ENCODE assay signal across 28 cellular contexts in genomic region chr3:136703429-136703828, GRCh38.
"Had no signal": no experiment of that assay in that cellular context is flagged by ENCODE, and none has a peak within 500 bp of the region (broad histone marks: within the 10 kb centered on the region; RNA-seq: fewer than 3 reads in every experiment).

No MANE protein-coding gene starts in this region.

- H3K4me3 ChIP-seq: cardiac muscle cell, SJCRH30 had no signal

- H3K27me3 ChIP-seq: brain microvascular endothelial cell, cardiac muscle cell, SJCRH30 had no signal

- H3K27me3 Mint-ChIP-seq: activated B cell treated with CpG ODN at 0.5 μM for 24 hours; activated CD4-positive, alpha-beta memory T cell treated with anti-CD3 and anti-CD28 coated beads for 36 hours; activated CD4-positive, alpha-beta T cell treated with anti-CD3 and anti-CD28 coated beads, Interleukin-2, amount 10 ng/mL, durations not matched to agents 24 days and 14 days; activated naive CD8-positive, alpha-beta T cell treated with anti-CD3 and anti-CD28 coated beads, Interleukin-2, amount 50 U/mL, for 24 hours had no signal

- H3K9ac ChIP-seq: SK-N-SH had no signal

- H3K9me3 Mint-ChIP-seq: activated B cell treated with CpG ODN at 0.5 μM for 24 hours had no signal

- H3K4me2 ChIP-seq: SK-N-SH had no signal

- ATAC-seq: activated naive CD4-positive, alpha-beta T cell treated with anti-CD3 and anti-CD28 coated beads, Interleukin-2, amount 50 U/mL, for 72 hours; activated naive CD8-positive, alpha-beta T cell treated with anti-CD3 and anti-CD28 coated beads, Interleukin-2, amount 50 U/mL, for 24 hours; activated T-cell treated with anti-CD3 and anti-CD28 coated beads, Interleukin-2, amount 50 U/mL, for 4 hours; Panc1 had no signal

- H3K4me1 ChIP-seq: SJCRH30 had no signal

- H3K4me3 Mint-ChIP-seq: activated B cell treated with CpG ODN at 0.5 μM for 24 hours; activated CD4-positive, alpha-beta memory T cell treated with anti-CD3 and anti-CD28 coated beads for 36 hours; activated CD4-positive, alpha-beta T cell treated with anti-CD3 and anti-CD28 coated beads, Interleukin-2, amount 10 ng/mL, durations not matched to agents 24 days and 14 days; activated naive CD8-positive, alpha-beta T cell treated with anti-CD3 and anti-CD28 coated beads, Interleukin-2, amount 50 U/mL, for 24 hours; activated T-cell treated with anti-CD3 and anti-CD28 coated beads, Interleukin-2, amount 50 U/mL, for 4 hours had no signal

- H3K9me3 ChIP-seq: SJCRH30, SK-N-SH had no signal

- DNase-seq: activated B cell treated with CpG ODN at 0.5 μM for 24 hours; activated CD4-positive, alpha-beta memory T cell treated with anti-CD3 and anti-CD28 coated beads for 36 hours; activated CD4-positive, alpha-beta T cell treated with anti-CD3 and anti-CD28 coated beads for 1 hour; activated CD4-positive, alpha-beta T cell treated with anti-CD3 and anti-CD28 coated beads, Interleukin-2, amount 10 ng/mL, durations not matched to agents 24 days and 14 days; activated CD8-positive, alpha-beta memory T cell treated with anti-CD3 and anti-CD28 coated beads for 24 hours; activated effector memory CD4-positive, alpha-beta T cell treated with anti-CD3 and anti-CD28 coated beads, Interleukin-2, amount 50 U/mL, for 16 hours; activated naive CD4-positive, alpha-beta T cell treated with Interleukin-2 at 50 U/mL for 16 hours; activated naive CD8-positive, alpha-beta T cell treated with anti-CD3 and anti-CD28 coated beads, Interleukin-2, amount 50 U/mL, for 24 hours; activated T-cell treated with anti-CD3 and anti-CD28 coated beads, Interleukin-2, amount 50 U/mL, for 4 hours; amygdala; brain microvascular endothelial cell; Kasumi-1; KBM-7; NCI-H1048; NCI-H146; NCI-H1930; NCI-H2171; NCI-H2227 treated with DMSO at 0.1 percent for 48 hours; NCI-H526; NCI-H774; Right ventricle myocardium superior; SJCRH30; SK-N-SH; T-helper 1 cell had no signal

- H3K27ac Mint-ChIP-seq: activated B cell treated with CpG ODN at 0.5 μM for 24 hours; activated CD4-positive, alpha-beta memory T cell treated with anti-CD3 and anti-CD28 coated beads for 36 hours; activated CD4-positive, alpha-beta T cell treated with anti-CD3 and anti-CD28 coated beads, Interleukin-2, amount 10 ng/mL, durations not matched to agents 24 days and 14 days; activated naive CD8-positive, alpha-beta T cell treated with anti-CD3 and anti-CD28 coated beads, Interleukin-2, amount 50 U/mL, for 24 hours had no signal

- H3K27ac ChIP-seq: brain microvascular endothelial cell, cardiac muscle cell, RWPE1, SJCRH30 had no signal

- H3K36me3 ChIP-seq: brain microvascular endothelial cell, cardiac muscle cell had no signal
